ENCODE assay signal across 10 cellular contexts in the genomic region with DNA sequence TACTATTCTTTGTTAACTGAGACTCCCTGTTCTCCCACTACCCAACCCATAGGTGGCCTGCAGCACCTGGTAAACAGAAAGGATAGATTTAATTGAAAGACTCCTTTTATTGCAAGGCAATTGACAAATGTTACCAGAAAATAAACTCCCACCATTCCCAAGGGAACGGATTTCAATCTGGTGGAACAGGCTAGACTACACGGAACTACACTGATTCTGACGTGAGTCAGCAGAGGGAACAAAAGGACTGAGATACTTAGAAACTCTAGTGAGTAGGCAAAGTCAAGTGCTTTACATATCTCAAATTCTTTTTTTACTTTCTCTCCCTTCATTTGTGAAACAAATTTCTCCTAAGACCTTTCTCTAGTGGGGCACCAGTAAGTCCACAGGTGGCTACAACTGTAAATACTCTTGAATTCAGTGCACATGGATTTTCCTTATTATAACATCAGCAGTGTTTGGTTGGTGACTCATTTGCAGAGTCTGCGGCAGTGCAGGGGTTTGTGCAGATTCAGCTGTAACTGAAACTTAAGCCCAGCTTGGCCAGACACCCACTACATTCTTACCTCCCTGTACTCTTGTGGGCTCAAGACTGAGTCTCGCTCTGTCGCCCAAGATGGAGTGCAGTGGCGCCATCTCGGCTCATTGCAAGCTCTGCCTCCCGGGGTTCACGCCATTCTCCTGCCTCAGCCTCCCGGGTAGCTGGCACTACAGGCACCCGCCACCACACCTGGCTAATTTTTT.
DNase-seq lines count a peak whose midpoint lies in the region; ATAC-seq and TF ChIP-seq lines count a peak whose summit lies in the region.
"Had no signal": no experiment of that assay in that cellular context is flagged by ENCODE, and none has a peak within 500 bp of the region (broad histone marks: within the 10 kb centered on the region; RNA-seq: fewer than 3 reads in every experiment).

No MANE protein-coding gene starts in this region.

- no peak overlapping the region for H3K27ac ChIP-seq in effector memory CD4-positive, alpha-beta T cell (ENCODE audit: insufficient read depth, low read length, poor library complexity, severe bottlenecking)
- H3K27ac ChIP-seq: parathyroid adenoma had no signal

- H3K27ac Mint-ChIP-seq in T-helper 2 cell treated with Interferon-gamma antibody and Interleukin-4, amounts not matched to agents 5 μg/mL and 100 μg/mL, for 36 hours, result no peak overlapping the region
- H3K27ac Mint-ChIP-seq: T-helper 1 cell treated with Interleukin-12 subunit alpha and Interleukin-12 subunit beta and Interleukin-4 antibody, amounts not matched to agents 30 μg/mL and 1 μg/mL, for 36 hours had no signal

- no peak for TF ChIP-seq CTCF in GM20000 (IDR thresholded peaks at IDR 0.05; ENCODE audit: extremely low read depth, missing control alignments)

- DNase-seq in EL (peak; percentile 89), GM20000 (ENCODE audit: low spot score) (peak; percentile 61), kidney glomerular epithelial cell (lab: John Stamatoyannopoulos, UW) (peak; percentile 63), NCI-H524 (lab: John Stamatoyannopoulos, UW) (no peak), cerebellar cortex (ENCODE audit: low spot score) (no peak)
- peak; percentile 35 for DNase-seq in T-helper 2 cell treated with Interferon-gamma antibody and Interleukin-4, amounts not matched to agents 5 μg/mL and 100 μg/mL, for 36 hours (ENCODE audit: low spot score)
- no peak for DNase-seq in effector memory CD4-positive, alpha-beta T cell

- H3K36me3 Mint-ChIP-seq in T-helper 2 cell treated with Interferon-gamma antibody and Interleukin-4, amounts not matched to agents 5 μg/mL and 100 μg/mL, for 36 hours (ENCODE audit: low read depth), result peaks cover 16% of the 10 kb centered on the region

- no peaks in the 10 kb centered on the region for H3K4me1 ChIP-seq in effector memory CD4-positive, alpha-beta T cell (ENCODE audit: control insufficient read depth, insufficient read depth, low read length, poor library complexity, severe bottlenecking)
- H3K4me1 ChIP-seq: parathyroid adenoma had no signal

- ATAC-seq in HG03457 (IDR thresholded peaks at IDR 0.05; ENCODE audit: unreplicated experiment), result peak; percentile 97

- no peaks in the 10 kb centered on the region for H3K27me3 ChIP-seq in effector memory CD4-positive, alpha-beta T cell (replicated peaks; ENCODE audit: control insufficient read depth, insufficient read depth, low read length, poor library complexity, severe bottlenecking)

- H3K9me3 ChIP-seq in effector memory CD4-positive, alpha-beta T cell (ENCODE audit: control insufficient read depth, low read length), result no peaks in the 10 kb centered on the region

- H3K36me3 ChIP-seq in effector memory CD4-positive, alpha-beta T cell (ENCODE audit: control insufficient read depth, insufficient read depth, low read length), result no peaks in the 10 kb centered on the region

- no peak overlapping the region for H3K4me3 Mint-ChIP-seq in T-helper 2 cell treated with Interferon-gamma antibody and Interleukin-4, amounts not matched to agents 5 μg/mL and 100 μg/mL, for 36 hours
- H3K4me3 Mint-ChIP-seq: T-helper 1 cell treated with Interleukin-12 subunit alpha and Interleukin-12 subunit beta and Interleukin-4 antibody, amounts not matched to agents 30 μg/mL and 1 μg/mL, for 36 hours had no signal

- H3K27me3 Mint-ChIP-seq in T-helper 2 cell treated with Interferon-gamma antibody and Interleukin-4, amounts not matched to agents 5 μg/mL and 100 μg/mL, for 36 hours (ENCODE audit: low read depth), result no peaks in the 10 kb centered on the region

- no peaks in the 10 kb centered on the region for H3K9me3 Mint-ChIP-seq in T-helper 2 cell treated with Interferon-gamma antibody and Interleukin-4, amounts not matched to agents 5 μg/mL and 100 μg/mL, for 36 hours
- H3K9me3 Mint-ChIP-seq: T-helper 1 cell treated with Interleukin-12 subunit alpha and Interleukin-12 subunit beta and Interleukin-4 antibody, amounts not matched to agents 30 μg/mL and 1 μg/mL, for 36 hours had no signal

- no peak overlapping the region for H3K4me3 ChIP-seq in effector memory CD4-positive, alpha-beta T cell (ENCODE audit: insufficient read depth, low read depth, low read length, poor library complexity, severe bottlenecking)

- peaks cover 9% of the 10 kb centered on the region for H3K4me1 Mint-ChIP-seq in T-helper 2 cell treated with Interferon-gamma antibody and Interleukin-4, amounts not matched to agents 5 μg/mL and 100 μg/mL, for 36 hours (ENCODE audit: low read depth)

Comparison
In these comparisons a context has a peak if more than half of its experiments do, and no peak if none do; other contexts are left out.
1. DNase-seq: peak in EL (single experiment), GM20000 (single experiment), T-helper 2 cell treated with Interferon-gamma antibody and Interleukin-4, amounts not matched to agents 5 μg/mL and 100 μg/mL, for 36 hours (single experiment) and kidney glomerular epithelial cell (single experiment); none in NCI-H524 (0 of 2), effector memory CD4-positive, alpha-beta T cell (0 of 3) and cerebellar cortex (single experiment).